9 cellular contexts compared by ENCODE assay signal in genomic region chr11:73660497-73661034, GRCh38. TPM values are rescaled to one million over a fixed set of nuclear protein-coding genes. Genes with fewer than 3 reads are reported as not detected.
DNase-seq lines count a peak whose midpoint lies in the region; ATAC-seq, FAIRE-seq and TF ChIP-seq lines count a peak whose summit lies in the region.
"Had no signal": no experiment of that assay in that cellular context is flagged by ENCODE, and none has a peak within 500 bp of the region (broad histone marks: within the 10 kb centered on the region; RNA-seq: fewer than 3 reads in every experiment).

No MANE protein-coding gene starts in this region.

- H3K4me3 ChIP-seq in skin epidermis, result peak overlapping the region in 5 of 7 experiments; percentile 13 to 33 (median 19)

- H3K4me3 Mint-ChIP-seq in T-helper 17 cell, result peak overlapping the region; percentile 49
- H3K4me3 Mint-ChIP-seq in glutamatergic neuron (ENCODE audit: unreplicated experiment), result peak overlapping the region; percentile 58

- FAIRE-seq in GM19239 (lab: Jason Lieb, UNC), result no peak

- TF ChIP-seq CTCF in glutamatergic neuron (IDR thresholded peaks at IDR 0.05; ENCODE audit: partially characterized antibody, unreplicated experiment), result no peak

- H3K27me3 Mint-ChIP-seq in T-helper 17 cell (no peaks in the 10 kb centered on the region), glutamatergic neuron (ENCODE audit: unreplicated experiment) (peaks cover 5% of the 10 kb centered on the region)

- H3K36me3 Mint-ChIP-seq in T-helper 17 cell (ENCODE audit: low read depth) (peaks cover 4% of the 10 kb centered on the region), glutamatergic neuron (ENCODE audit: unreplicated experiment) (no peaks in the 10 kb centered on the region)

- H3K27ac ChIP-seq in skin epidermis, result peak overlapping the region in 2 of 21 experiments; percentile 41 to 43

- H3K9me3 ChIP-seq in T-helper 17 cell (ENCODE audit: control insufficient read depth, low read length, poor library complexity, severe bottlenecking), result no peaks in the 10 kb centered on the region
- H3K9me3 ChIP-seq: tibial nerve had no signal

- ATAC-seq in GM19023 (IDR thresholded peaks at IDR 0.05; ENCODE audit: unreplicated experiment), result peak; percentile 8
- no peak for ATAC-seq in T-helper 17 cell

- peaks cover 23% of the 10 kb centered on the region for H3K4me1 Mint-ChIP-seq in T-helper 17 cell
- H3K4me1 Mint-ChIP-seq in glutamatergic neuron (ENCODE audit: low read depth, unreplicated experiment), result peaks cover 11% of the 10 kb centered on the region

- no peak overlapping the region for H3K27ac Mint-ChIP-seq in T-helper 17 cell
- no peak overlapping the region for H3K27ac Mint-ChIP-seq in glutamatergic neuron (ENCODE audit: unreplicated experiment)

- DNase-seq in T-helper 17 cell (no peak), glutamatergic neuron (no peak), NCI-H226 (no peak), ecto neural progenitor cell (ENCODE audit: low spot score) (no peak), NCI-H2227 treated with DMSO at 0.1 percent for 48 hours (lab: John Stamatoyannopoulos, UW) (no peak), GM19239 (ENCODE audit: insufficient read length, low spot score) (no peak)

- H3K9me3 Mint-ChIP-seq in glutamatergic neuron (ENCODE audit: unreplicated experiment), result peaks cover 14% of the 10 kb centered on the region

RNA-seq across cellular contexts. Expression of gene PLEKHB1, which starts 14.2 kb away (rescaled TPM):
- total RNA-seq in T-helper 17 cell, result 10 to 100 TPM; 26.5 to 33.8 TPM
- total RNA-seq in glutamatergic neuron (ENCODE audit: unreplicated experiment), result 4.8 TPM
